8 cellular contexts compared by ENCODE assay signal in genomic region chr12:104680070-104680469, GRCh38.
DNase-seq lines count a peak whose midpoint lies in the region; ATAC-seq, FAIRE-seq and TF ChIP-seq lines count a peak whose summit lies in the region.

No MANE protein-coding gene starts in this region.

- no peak for FAIRE-seq in D721Med (lab: Jason Lieb, UNC)
- FAIRE-seq in astrocyte (lab: Jason Lieb, UNC) = no peak

- no peak overlapping the region for H3K9ac ChIP-seq in astrocyte (ENCODE audit: low read length)
- H3K9ac ChIP-seq in neural progenitor cell = no peak overlapping the region

- H3K4me3 ChIP-seq in astrocyte (ENCODE audit: insufficient read depth, low read depth, low read length) (no peak overlapping the region), neural progenitor cell (no peak overlapping the region)

- H4K20me1 ChIP-seq in astrocyte (ENCODE audit: insufficient read depth, low read length) (peaks cover 66% of the 10 kb centered on the region), neural progenitor cell (ENCODE audit: low read depth) (no peaks in the 10 kb centered on the region)

- peaks cover 4% of the 10 kb centered on the region for H3K36me3 Mint-ChIP-seq in astrocyte (ENCODE audit: low read depth, unreplicated experiment)
- no peaks in the 10 kb centered on the region for H3K36me3 Mint-ChIP-seq in neural progenitor cell

- ATAC-seq in GM19463 (IDR thresholded peaks at IDR 0.05; ENCODE audit: unreplicated experiment) = peak; percentile 50
- no peak for ATAC-seq in HG03175 (IDR thresholded peaks at IDR 0.05; ENCODE audit: unreplicated experiment)

- H3K27me3 Mint-ChIP-seq in astrocyte (ENCODE audit: low read depth, unreplicated experiment) (no peaks in the 10 kb centered on the region), neural progenitor cell (ENCODE audit: insufficient read depth, low read depth) (peaks cover 7% of the 10 kb centered on the region)

- intact Hi-C loops in posterior vena cava (cut with DNase I) = no loop called here

- H3K4me2 ChIP-seq in astrocyte (ENCODE audit: low read length) (no peak overlapping the region), neural progenitor cell (peak overlapping the region; percentile 24)

- H3F3A ChIP-seq in neural progenitor cell (ENCODE audit: low read depth) = peaks cover 15% of the 10 kb centered on the region

- H3K27ac ChIP-seq in astrocyte (ENCODE audit: low read depth, low read length) (no peak overlapping the region), neural progenitor cell (no peak overlapping the region)

- H3K4me3 Mint-ChIP-seq in astrocyte (ENCODE audit: unreplicated experiment) (no peak overlapping the region), neural progenitor cell (no peak overlapping the region)

- H2AFZ ChIP-seq in astrocyte (ENCODE audit: low read depth, low read length) (no peak overlapping the region), neural progenitor cell (replicated peaks) (no peak overlapping the region)

- TF ChIP-seq CTCF in D721Med (IDR thresholded peaks at IDR 0.05; ENCODE audit: insufficient read depth, missing control alignments) (peak; percentile 48), astrocyte (IDR thresholded peaks at IDR 0.05; ENCODE audit: insufficient read depth, low read depth, low read length) (peak; percentile 20), neural progenitor cell (IDR thresholded peaks at IDR 0.05) (peak; percentile 46)

- H3K9me3 ChIP-seq in astrocyte (ENCODE audit: insufficient read depth, low read depth, low read length) (no peaks in the 10 kb centered on the region), neural progenitor cell (ENCODE audit: low read depth) (no peaks in the 10 kb centered on the region)

- no peaks in the 10 kb centered on the region for H3K36me3 ChIP-seq in astrocyte (ENCODE audit: insufficient read depth, low read length)
- no peaks in the 10 kb centered on the region for H3K36me3 ChIP-seq in neural progenitor cell

- H3K79me2 ChIP-seq in astrocyte (ENCODE audit: insufficient read depth, low read length) (peaks cover 10% of the 10 kb centered on the region), neural progenitor cell (ENCODE audit: low read depth) (no peaks in the 10 kb centered on the region)

- H3K27ac Mint-ChIP-seq in astrocyte (ENCODE audit: unreplicated experiment) = no peak overlapping the region
- H3K27ac Mint-ChIP-seq in neural progenitor cell = no peak overlapping the region

- H3K27me3 ChIP-seq in astrocyte (ENCODE audit: insufficient read depth, low read length) = no peaks in the 10 kb centered on the region
- H3K27me3 ChIP-seq in neural progenitor cell = no peaks in the 10 kb centered on the region

- H3K9me3 Mint-ChIP-seq in astrocyte (ENCODE audit: unreplicated experiment) (no peaks in the 10 kb centered on the region), neural progenitor cell (no peaks in the 10 kb centered on the region)

- H3K4me1 Mint-ChIP-seq in astrocyte (ENCODE audit: low read depth, unreplicated experiment) (peaks cover 4% of the 10 kb centered on the region), neural progenitor cell (peaks cover 7% of the 10 kb centered on the region)

- DNase-seq in D721Med (ENCODE audit: insufficient read length, low spot score) (no peak), NCI-H524 (lab: John Stamatoyannopoulos, UW) (peak; percentile 65 to 77), astrocyte (ENCODE audit: low read depth) (no peak), neural progenitor cell (ENCODE audit: low spot score) (peak; percentile 23), posterior vena cava (ENCODE audit: low spot score) (no peak), NCI-H446 treated with DMSO at 0.1 percent for 48 hours (lab: John Stamatoyannopoulos, UW) (no peak)

- H3K4me1 ChIP-seq in astrocyte (ENCODE audit: insufficient read depth, low read length) = no peaks in the 10 kb centered on the region
- peaks cover 16% of the 10 kb centered on the region for H3K4me1 ChIP-seq in neural progenitor cell

Comparison
In these comparisons a context has a peak if more than half of its experiments do, and no peak if none do; other contexts are left out.
1. DNase-seq: peak in NCI-H524 (2 of 2) and neural progenitor cell (single experiment); none in D721Med (single experiment), astrocyte (single experiment), posterior vena cava (single experiment) and NCI-H446 treated with DMSO at 0.1 percent for 48 hours (single experiment).
2. Peak in every context shown above with its lines, with median percentiles within 50 percentile points of each other: CTCF ChIP-seq.